Comparison of ENCODE assay signal across 12 cellular contexts in genomic region chr10:97916586-97916985, GRCh38.
DNase-seq lines count a peak whose midpoint lies in the region; ATAC-seq and TF ChIP-seq lines count a peak whose summit lies in the region.
"Had no signal": no experiment of that assay in that cellular context is flagged by ENCODE, and none has a peak within 500 bp of the region (broad histone marks: within the 10 kb centered on the region; RNA-seq: fewer than 3 reads in every experiment).

No MANE protein-coding gene starts in this region.

- H3K27ac ChIP-seq in neural progenitor cell, result no peak overlapping the region

- no peaks in the 10 kb centered on the region for H3K4me1 ChIP-seq in neural progenitor cell

- peaks cover 3% of the 10 kb centered on the region for H4K20me1 ChIP-seq in neural progenitor cell (ENCODE audit: low read depth)

- no peak overlapping the region for H3K27ac Mint-ChIP-seq in neural progenitor cell
- no peak overlapping the region for H3K27ac Mint-ChIP-seq in effector memory CD8-positive, alpha-beta T cell
- H3K27ac Mint-ChIP-seq: activated T-cell treated with anti-CD3 and anti-CD28 coated beads, Interleukin-2, amount 50 U/mL, for 72 hours had no signal

- peak in 12 of 14 donors; percentile 15 to 67 (median 46) for DNase-seq in C1 segment of cervical spinal cord (lab: John Stamatoyannopoulos, UW)
- peak; percentile 72 for DNase-seq in NCI-H446 treated with DMSO at 0.1 percent for 48 hours (lab: John Stamatoyannopoulos, UW)
- DNase-seq in fibroblast of pulmonary artery (ENCODE audit: low read depth), result peak; percentile 8
- no peak for DNase-seq in neural progenitor cell (ENCODE audit: low spot score)
- no peak for DNase-seq in EL
- DNase-seq in effector memory CD8-positive, alpha-beta T cell, result no peak
- DNase-seq in D341Med (ENCODE audit: low spot score), result no peak
- DNase-seq: activated CD4-positive, alpha-beta T cell treated with anti-CD3 and anti-CD28 coated beads for 48 hours; activated T-cell treated with anti-CD3 and anti-CD28 coated beads, Interleukin-2, amount 50 U/mL, for 72 hours; amniotic stem cell; Kasumi-1 had no signal

- H3K9me3 ChIP-seq in neural progenitor cell (ENCODE audit: low read depth), result no peaks in the 10 kb centered on the region

- H3K9ac ChIP-seq in neural progenitor cell, result no peak overlapping the region

- H3F3A ChIP-seq in neural progenitor cell (ENCODE audit: low read depth), result no peaks in the 10 kb centered on the region

- no peak overlapping the region for H2AFZ ChIP-seq in neural progenitor cell (replicated peaks)

- no peaks in the 10 kb centered on the region for H3K79me2 ChIP-seq in neural progenitor cell (ENCODE audit: low read depth)

- H3K4me3 Mint-ChIP-seq in neural progenitor cell, result peak overlapping the region; percentile 55
- no peak overlapping the region for H3K4me3 Mint-ChIP-seq in effector memory CD8-positive, alpha-beta T cell
- H3K4me3 Mint-ChIP-seq: activated T-cell treated with anti-CD3 and anti-CD28 coated beads, Interleukin-2, amount 50 U/mL, for 72 hours had no signal

- H3K27me3 ChIP-seq in neural progenitor cell, result peaks cover 15% of the 10 kb centered on the region

- no peaks in the 10 kb centered on the region for H3K36me3 ChIP-seq in neural progenitor cell

- no peak overlapping the region for H3K4me3 ChIP-seq in fibroblast of pulmonary artery (replicated peaks; ENCODE audit: low read depth, low read length)
- no peak overlapping the region for H3K4me3 ChIP-seq in neural progenitor cell

- no peaks in the 10 kb centered on the region for H3K9me3 Mint-ChIP-seq in neural progenitor cell
- H3K9me3 Mint-ChIP-seq in effector memory CD8-positive, alpha-beta T cell, result no peaks in the 10 kb centered on the region
- H3K9me3 Mint-ChIP-seq: activated T-cell treated with anti-CD3 and anti-CD28 coated beads, Interleukin-2, amount 50 U/mL, for 72 hours had no signal

- H3K27me3 Mint-ChIP-seq in neural progenitor cell (ENCODE audit: insufficient read depth, low read depth), result peaks cover 7% of the 10 kb centered on the region
- H3K27me3 Mint-ChIP-seq in effector memory CD8-positive, alpha-beta T cell, result peaks cover 26 to 49% of the 10 kb centered on the region in 2 donors

- H3K4me2 ChIP-seq in neural progenitor cell, result no peak overlapping the region

- H3K4me1 Mint-ChIP-seq in neural progenitor cell, result peaks cover 3% of the 10 kb centered on the region
- peaks cover 5 to 10% of the 10 kb centered on the region in 2 donors for H3K4me1 Mint-ChIP-seq in effector memory CD8-positive, alpha-beta T cell (ENCODE audit: low read depth in 2 of 2)

- ATAC-seq in effector memory CD8-positive, alpha-beta T cell (replicated peaks), result no peak
- ATAC-seq in HG02798 (IDR thresholded peaks at IDR 0.05; ENCODE audit: poor library complexity, unreplicated experiment), result no peak
- ATAC-seq: activated T-cell treated with anti-CD3 and anti-CD28 coated beads, Interleukin-2, amount 50 U/mL, for 72 hours had no signal

- no peaks in the 10 kb centered on the region for H3K36me3 Mint-ChIP-seq in neural progenitor cell
- no peaks in the 10 kb centered on the region for H3K36me3 Mint-ChIP-seq in effector memory CD8-positive, alpha-beta T cell (ENCODE audit: insufficient read depth)

- TF ChIP-seq CTCF in fibroblast of pulmonary artery (IDR thresholded peaks at IDR 0.05; ENCODE audit: low read length, missing control alignments) (no peak), neural progenitor cell (IDR thresholded peaks at IDR 0.05) (no peak)

Comparison
In these comparisons a context has a peak if more than half of its experiments do, and no peak if none do; other contexts are left out.
1. DNase-seq: peak in C1 segment of cervical spinal cord (12 of 14), NCI-H446 treated with DMSO at 0.1 percent for 48 hours (single experiment) and fibroblast of pulmonary artery (single experiment); none in neural progenitor cell (single experiment), EL (single experiment), effector memory CD8-positive, alpha-beta T cell (0 of 3) and D341Med (single experiment).